8 cellular contexts compared by ENCODE assay signal in the genomic region with DNA sequence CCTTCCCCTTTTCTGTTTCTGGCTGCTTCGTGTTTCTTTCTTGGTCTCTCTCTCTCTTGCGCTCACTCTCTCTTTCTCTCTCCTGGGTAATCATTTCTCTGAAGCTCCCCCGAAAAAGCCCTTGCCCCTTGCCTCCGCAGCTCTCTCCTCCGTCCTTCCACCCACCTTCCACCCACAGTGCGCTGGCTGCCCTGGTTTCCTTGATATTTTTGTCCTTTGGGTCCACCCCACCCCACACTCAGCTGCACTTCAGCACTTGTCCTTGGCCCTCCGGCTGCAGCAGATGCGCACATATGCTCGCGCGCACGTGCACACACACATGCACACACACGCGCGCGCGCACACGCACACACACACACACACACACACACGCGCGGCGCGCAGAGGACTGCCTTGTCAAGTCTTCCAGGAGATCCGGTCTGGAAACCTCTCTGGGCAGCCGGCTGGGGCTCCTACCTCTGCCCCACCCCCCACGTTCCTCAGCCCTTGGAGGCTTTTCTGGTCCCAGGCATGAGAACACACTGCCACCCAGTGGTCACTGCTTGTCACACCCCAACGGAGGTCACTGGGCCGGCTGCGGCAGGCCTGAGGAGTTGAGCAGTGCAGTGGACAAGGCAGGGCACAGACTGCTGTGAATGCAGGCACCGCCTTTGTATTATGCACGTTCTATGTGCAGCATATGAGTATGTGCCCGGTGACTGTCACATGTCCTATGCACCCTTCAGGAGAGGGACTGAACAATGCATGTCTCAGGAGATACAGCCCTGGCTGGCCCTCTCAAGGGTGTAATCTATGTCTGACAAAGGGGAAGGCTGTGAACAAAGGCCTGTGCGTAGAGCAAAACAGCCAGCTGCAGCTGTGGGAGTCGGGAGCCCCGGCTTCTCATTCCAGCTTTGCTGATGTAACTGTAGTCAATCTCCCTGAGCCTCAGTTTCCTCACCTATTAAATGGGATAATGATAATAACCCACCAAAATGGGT. TPM values are rescaled to one million over a fixed set of nuclear protein-coding genes. Genes with fewer than 3 reads are reported as not detected.
DNase-seq lines count a peak whose midpoint lies in the region; ATAC-seq and TF ChIP-seq lines count a peak whose summit lies in the region.

No MANE protein-coding gene starts in this region.

- peak; percentile 81 for ATAC-seq in GM19035 (IDR thresholded peaks at IDR 0.05; ENCODE audit: unreplicated experiment)
- ATAC-seq in HG03520 (IDR thresholded peaks at IDR 0.05; ENCODE audit: unreplicated experiment): peak; percentile 75
- ATAC-seq in left lobe of liver: peak; percentile 90

- peak; percentile 73 for DNase-seq in AG09309 (ENCODE audit: low read depth)
- peak; percentile 97 for DNase-seq in NCI-H69 (lab: John Stamatoyannopoulos, UW)
- peak; percentile 93 for DNase-seq in activated CD4-positive, alpha-beta T cell treated with anti-CD3 and anti-CD28 coated beads, Interleukin-2, amount 10 ng/mL, durations not matched to agents 7 days and 5 days
- DNase-seq in cortex of kidney (lab: John Stamatoyannopoulos, UW): peak; percentile 29
- peak; percentile 97 for DNase-seq in left lobe of liver (ENCODE audit: low spot score)
- DNase-seq in stimulated activated CD4-positive, alpha-beta T cell treated with anti-CD3 and anti-CD28 coated beads, Interleukin-1b, Interleukin-23, amount 100 ng/mL, for 48 hours: peak; percentile 88

- H3K4me3 Mint-ChIP-seq in activated CD4-positive, alpha-beta T cell treated with anti-CD3 and anti-CD28 coated beads, Interleukin-2, amount 10 ng/mL, durations not matched to agents 7 days and 5 days: peak overlapping the region; percentile 70

- peak overlapping the region; percentile 84 for H3K27ac Mint-ChIP-seq in activated CD4-positive, alpha-beta T cell treated with anti-CD3 and anti-CD28 coated beads, Interleukin-2, amount 10 ng/mL, durations not matched to agents 7 days and 5 days

- CTCF ChIA-PET in activated CD4-positive, alpha-beta T cell treated with anti-CD3 and anti-CD28 coated beads, Interleukin-2, amount 10 ng/mL, durations not matched to agents 7 days and 5 days (lab: Charles Lee): interaction anchor here (0.7 to 14.2 kb wide), 10 partner anchors 8 to 135 kb away, joined by 3 to 120 read pairs (median 6); partner anchors contain the start of genes CD4, MLF2, P3H3 and PTMS

- POLR2A ChIA-PET in activated CD4-positive, alpha-beta T cell treated with anti-CD3 and anti-CD28 coated beads, Interleukin-2, amount 10 ng/mL, durations not matched to agents 7 days and 5 days (lab: Charles Lee): interaction anchor here (0.6 kb wide), 1 partner anchor 89 kb away, joined by 3 read pairs; no protein-coding TSS in a partner anchor

- TF ChIP-seq CTCF in AG09309 (IDR thresholded peaks at IDR 0.05; ENCODE audit: control insufficient read depth, insufficient read depth, low read depth, low read length, missing control alignments): peak; percentile 97

- peaks cover 2% of the 10 kb centered on the region for H3K36me3 Mint-ChIP-seq in activated CD4-positive, alpha-beta T cell treated with anti-CD3 and anti-CD28 coated beads, Interleukin-2, amount 10 ng/mL, durations not matched to agents 7 days and 5 days (ENCODE audit: low read depth)

- H3K4me3 ChIP-seq in AG09309 (ENCODE audit: control insufficient read depth, low read depth, low read length): peak overlapping the region; percentile 29

- no peaks in the 10 kb centered on the region for H3K9me3 Mint-ChIP-seq in activated CD4-positive, alpha-beta T cell treated with anti-CD3 and anti-CD28 coated beads, Interleukin-2, amount 10 ng/mL, durations not matched to agents 7 days and 5 days

- H3K27me3 Mint-ChIP-seq in activated CD4-positive, alpha-beta T cell treated with anti-CD3 and anti-CD28 coated beads, Interleukin-2, amount 10 ng/mL, durations not matched to agents 7 days and 5 days: peaks cover 5% of the 10 kb centered on the region

- H3K4me1 Mint-ChIP-seq in activated CD4-positive, alpha-beta T cell treated with anti-CD3 and anti-CD28 coated beads, Interleukin-2, amount 10 ng/mL, durations not matched to agents 7 days and 5 days: peaks cover 69% of the 10 kb centered on the region

RNA-seq across cellular contexts. Expression of gene LAG3, which starts 6.5 kb away (rescaled TPM):
- total RNA-seq in activated CD4-positive, alpha-beta T cell treated with anti-CD3 and anti-CD28 coated beads, Interleukin-2, amount 10 ng/mL, durations not matched to agents 7 days and 5 days: 10 to 100 TPM; 12.0 to 13.1 TPM
- 2.8 TPM for total RNA-seq in left lobe of liver

RNA-seq across cellular contexts. Expression of gene CD4, which starts 10.5 kb away (rescaled TPM):
- 100 to 1,000 TPM; 219 to 227 TPM for total RNA-seq in activated CD4-positive, alpha-beta T cell treated with anti-CD3 and anti-CD28 coated beads, Interleukin-2, amount 10 ng/mL, durations not matched to agents 7 days and 5 days
- total RNA-seq in left lobe of liver: 22.7 TPM

RNA-seq across cellular contexts. Expression of gene PTMS, which starts 12.7 kb away (rescaled TPM):
- 10 to 100 TPM; 16.4 to 25.6 TPM for total RNA-seq in activated CD4-positive, alpha-beta T cell treated with anti-CD3 and anti-CD28 coated beads, Interleukin-2, amount 10 ng/mL, durations not matched to agents 7 days and 5 days
- 406 TPM for total RNA-seq in left lobe of liver

RNA-seq across cellular contexts. Expression of gene MLF2, which starts 25.9 kb away (rescaled TPM):
- 10 to 100 TPM; 90.7 to 95.4 TPM for total RNA-seq in activated CD4-positive, alpha-beta T cell treated with anti-CD3 and anti-CD28 coated beads, Interleukin-2, amount 10 ng/mL, durations not matched to agents 7 days and 5 days
- 133 TPM for total RNA-seq in left lobe of liver

RNA-seq across cellular contexts. Expression of gene GPR162, which starts 42.8 kb away (rescaled TPM):
- under 1 TPM; 0.25 to 0.29 TPM for total RNA-seq in activated CD4-positive, alpha-beta T cell treated with anti-CD3 and anti-CD28 coated beads, Interleukin-2, amount 10 ng/mL, durations not matched to agents 7 days and 5 days
- 1.3 TPM for total RNA-seq in left lobe of liver

Comparison
In these comparisons a context has a peak if more than half of its experiments do, and no peak if none do; other contexts are left out.
1. Peak in every context shown above with its lines: DNase-seq, ATAC-seq and H3K4me3 ChIP-seq.
2. DNase-seq: peak in every context shown above with its lines; median percentile 97 in NCI-H69; 97 in left lobe of liver; 93 in activated CD4-positive, alpha-beta T cell treated with anti-CD3 and anti-CD28 coated beads, Interleukin-2, amount 10 ng/mL, durations not matched to agents 7 days and 5 days; 88 in stimulated activated CD4-positive, alpha-beta T cell treated with anti-CD3 and anti-CD28 coated beads, Interleukin-1b, Interleukin-23, amount 100 ng/mL, for 48 hours; 73 in AG09309; 29 in cortex of kidney.
3. RNA of gene PTMS, which starts 12.7 kb away (total RNA-seq): 406 TPM in left lobe of liver (single experiment); 16.4 to 25.6 TPM in activated CD4-positive, alpha-beta T cell treated with anti-CD3 and anti-CD28 coated beads, Interleukin-2, amount 10 ng/mL, durations not matched to agents 7 days and 5 days; every median in the first group is over 10 times any median in the second.